In the genomic region with DNA sequence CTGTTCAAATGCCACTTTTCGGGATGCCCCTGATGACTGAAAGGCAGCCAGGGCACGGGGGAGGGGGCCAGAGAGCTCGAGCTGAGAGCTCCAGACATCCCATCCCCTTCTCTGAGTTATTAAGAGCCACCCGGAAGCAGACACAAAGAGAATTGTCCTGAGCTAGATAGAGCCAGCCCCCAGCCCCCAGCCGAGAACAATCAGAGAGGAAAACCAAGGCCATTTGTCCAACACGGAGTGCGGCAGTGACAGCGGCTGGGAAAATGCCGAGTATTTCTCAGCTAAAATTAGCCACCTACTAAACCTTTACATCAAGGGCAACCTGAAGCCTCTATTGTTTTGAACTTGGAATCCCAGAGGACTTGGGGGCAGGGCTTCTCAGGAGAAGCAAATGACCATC, we compare ENCODE assay signal across 17 cellular contexts. TPM values are rescaled to one million over a fixed set of nuclear protein-coding genes. Genes with fewer than 3 reads are reported as not detected.
DNase-seq lines count a peak whose midpoint lies in the region; ATAC-seq, FAIRE-seq and TF ChIP-seq lines count a peak whose summit lies in the region.
"Had no signal": no experiment of that assay in that cellular context is flagged by ENCODE, and none has a peak within 500 bp of the region (broad histone marks: within the 10 kb centered on the region; RNA-seq: fewer than 3 reads in every experiment).

No MANE protein-coding gene starts in this region.

- peak in 3 of 4 donors; percentile 4 to 54 (median 9) for ATAC-seq in heart left ventricle
- no peak for ATAC-seq in natural killer cell treated with Interleukin-12 subunit alpha and Interleukin-12 subunit beta and Interleukin-15 and Interleukin-18, amount 100 ng/mL, for 72 hours
- ATAC-seq: left lung had no signal

- H3K27ac Mint-ChIP-seq in activated T-helper 1 cell treated with anti-CD3 and anti-CD28 coated beads, Interleukin-12 subunit alpha, Interleukin-12 subunit beta, Interleukin-2, Interleukin-4 antibody, amounts not matched to agents 30 ng/mL and 10 ng/mL and 1 ng/mL, durations not matched to agents 14 hours and 24 hours and 36 hours = no peak overlapping the region
- H3K27ac Mint-ChIP-seq in natural killer cell treated with Interleukin-12 subunit alpha and Interleukin-12 subunit beta and Interleukin-15 and Interleukin-18, amount 100 ng/mL, for 72 hours = no peak overlapping the region

- H3K27me3 ChIP-seq in BE2C (no peaks in the 10 kb centered on the region), heart left ventricle (no peaks in the 10 kb centered on the region)
- H3K27me3 ChIP-seq: left lung had no signal

- peak; percentile 62 for DNase-seq in BE2C
- no peak for DNase-seq in RWPE1 (ENCODE audit: low spot score)
- peak; percentile 39 to 79 (median 75) for DNase-seq in heart left ventricle
- DNase-seq in nucleus accumbens (lab: John Stamatoyannopoulos, UW) = peak in 38 of 56 donors; percentile 10 to 76 (median 43)
- no peak for DNase-seq in RCC 7860 (ENCODE audit: low spot score)
- no peak for DNase-seq in activated T-helper 1 cell treated with anti-CD3 and anti-CD28 coated beads, Interleukin-12 subunit alpha, Interleukin-12 subunit beta, Interleukin-2, Interleukin-4 antibody, amounts not matched to agents 30 ng/mL and 10 ng/mL and 1 ng/mL, durations not matched to agents 14 hours and 24 hours and 36 hours (ENCODE audit: low spot score)
- no peak for DNase-seq in natural killer cell treated with Interleukin-12 subunit alpha and Interleukin-12 subunit beta and Interleukin-15 and Interleukin-18, amount 100 ng/mL, for 72 hours (ENCODE audit: low spot score)
- DNase-seq in HuH-7.5 (ENCODE audit: low spot score) = no peak
- DNase-seq: activated CD4-positive, CD25-positive, alpha-beta regulatory T cell treated with anti-CD3 and anti-CD28 coated beads, Interleukin-2, amount 50 U/mL, for 72 hours; activated T-cell treated with anti-CD3 and anti-CD28 coated beads, Interleukin-2, amount 50 U/mL, for 1 hour; AML-193; effector CD8-positive, alpha-beta T cell; NCI-H2171; OCI-M1; stimulated activated CD8-positive, alpha-beta memory T cell treated with anti-CD3 and anti-CD28 coated beads, Interleukin-4, amount 100 ng/mL, for 48 hours; T-helper 1 cell had no signal

- H3K4me1 ChIP-seq in BE2C = peaks cover 89% of the 10 kb centered on the region
- peaks cover 12 to 100% (median 84%) of the 10 kb centered on the region in 12 donors for H3K4me1 ChIP-seq in heart left ventricle

- no peaks in the 10 kb centered on the region for H3K9me3 Mint-ChIP-seq in activated T-helper 1 cell treated with anti-CD3 and anti-CD28 coated beads, Interleukin-12 subunit alpha, Interleukin-12 subunit beta, Interleukin-2, Interleukin-4 antibody, amounts not matched to agents 30 ng/mL and 10 ng/mL and 1 ng/mL, durations not matched to agents 14 hours and 24 hours and 36 hours
- H3K9me3 Mint-ChIP-seq in natural killer cell treated with Interleukin-12 subunit alpha and Interleukin-12 subunit beta and Interleukin-15 and Interleukin-18, amount 100 ng/mL, for 72 hours = no peaks in the 10 kb centered on the region

- 27 to 38% (median 31%) methylated on average over 7 to 9 of the region's 9 CpGs for WGBS in heart left ventricle, 4 donors

- H3K4me3 ChIP-seq in BE2C (ENCODE audit: low read depth, low read length) (no peak overlapping the region), heart left ventricle (no peak overlapping the region)
- H3K4me3 ChIP-seq: left lung had no signal

- H3K36me3 ChIP-seq in BE2C (peaks cover 24% of the 10 kb centered on the region), heart left ventricle (no peaks in the 10 kb centered on the region)
- H3K36me3 ChIP-seq: left lung had no signal

- no peaks in the 10 kb centered on the region for H3K9me3 ChIP-seq in BE2C
- H3K9me3 ChIP-seq in heart left ventricle = no peaks in the 10 kb centered on the region
- H3K9me3 ChIP-seq: left lung had no signal

- CTCF ChIA-PET in RWPE1 (lab: Yijun Ruan, JAX) = interaction anchor here (1.0 to 1.2 kb wide), 2 partner anchors 14 to 18 kb away, joined by 3 to 4 read pairs; no protein-coding TSS in a partner anchor

- no peak overlapping the region for H3K4me3 Mint-ChIP-seq in activated T-helper 1 cell treated with anti-CD3 and anti-CD28 coated beads, Interleukin-12 subunit alpha, Interleukin-12 subunit beta, Interleukin-2, Interleukin-4 antibody, amounts not matched to agents 30 ng/mL and 10 ng/mL and 1 ng/mL, durations not matched to agents 14 hours and 24 hours and 36 hours
- no peak overlapping the region for H3K4me3 Mint-ChIP-seq in natural killer cell treated with Interleukin-12 subunit alpha and Interleukin-12 subunit beta and Interleukin-15 and Interleukin-18, amount 100 ng/mL, for 72 hours

- intact Hi-C loops in heart left ventricle (cut with DNase I) = loop anchor here in 4 of 10 donors (5.0 to 10.0 kb wide), 3 partner anchors 51 to 199 kb away; a partner anchor contains a TSS
- intact Hi-C loops in activated T-helper 1 cell treated with anti-CD3 and anti-CD28 coated beads, Interleukin-12 subunit alpha, Interleukin-12 subunit beta, Interleukin-2, Interleukin-4 antibody, amounts not matched to agents 30 ng/mL and 10 ng/mL and 1 ng/mL, durations not matched to agents 14 hours and 24 hours and 36 hours (cut with micrococcal nuclease) = no loop called here

- no peaks in the 10 kb centered on the region for H3K27me3 Mint-ChIP-seq in activated T-helper 1 cell treated with anti-CD3 and anti-CD28 coated beads, Interleukin-12 subunit alpha, Interleukin-12 subunit beta, Interleukin-2, Interleukin-4 antibody, amounts not matched to agents 30 ng/mL and 10 ng/mL and 1 ng/mL, durations not matched to agents 14 hours and 24 hours and 36 hours (ENCODE audit: insufficient read depth)
- peaks cover 0 to 2% of the 10 kb centered on the region in 2 donors for H3K27me3 Mint-ChIP-seq in natural killer cell treated with Interleukin-12 subunit alpha and Interleukin-12 subunit beta and Interleukin-15 and Interleukin-18, amount 100 ng/mL, for 72 hours

- TF ChIP-seq POLR2A in heart left ventricle (IDR thresholded peaks at IDR 0.05) = no peak

- no peaks in the 10 kb centered on the region for H3K36me3 Mint-ChIP-seq in activated T-helper 1 cell treated with anti-CD3 and anti-CD28 coated beads, Interleukin-12 subunit alpha, Interleukin-12 subunit beta, Interleukin-2, Interleukin-4 antibody, amounts not matched to agents 30 ng/mL and 10 ng/mL and 1 ng/mL, durations not matched to agents 14 hours and 24 hours and 36 hours (ENCODE audit: low read depth)
- H3K36me3 Mint-ChIP-seq in natural killer cell treated with Interleukin-12 subunit alpha and Interleukin-12 subunit beta and Interleukin-15 and Interleukin-18, amount 100 ng/mL, for 72 hours = no peaks in the 10 kb centered on the region

- H3K4me1 Mint-ChIP-seq in activated T-helper 1 cell treated with anti-CD3 and anti-CD28 coated beads, Interleukin-12 subunit alpha, Interleukin-12 subunit beta, Interleukin-2, Interleukin-4 antibody, amounts not matched to agents 30 ng/mL and 10 ng/mL and 1 ng/mL, durations not matched to agents 14 hours and 24 hours and 36 hours (ENCODE audit: low read depth) = no peaks in the 10 kb centered on the region
- H3K4me1 Mint-ChIP-seq in natural killer cell treated with Interleukin-12 subunit alpha and Interleukin-12 subunit beta and Interleukin-15 and Interleukin-18, amount 100 ng/mL, for 72 hours (ENCODE audit: low read depth in 2 of 2) = no peaks in the 10 kb centered on the region

- FAIRE-seq in RCC 7860 (lab: Jason Lieb, UNC) = no peak

- TF ChIP-seq CTCF in BE2C (IDR thresholded peaks at IDR 0.05; ENCODE audit: low read depth, low read length) = no peak
- TF ChIP-seq CTCF in RWPE1 (conservative IDR thresholded peaks at IDR 0.05; ENCODE audit: low read depth) = no peak
- no peak for TF ChIP-seq CTCF in heart left ventricle (IDR thresholded peaks at IDR 0.05)

- H3K27ac ChIP-seq in RWPE1 (peak overlapping the region; percentile 99), heart left ventricle (peak overlapping the region in 11 of 12 donors; percentile 67 to 90 (median 80))
- H3K27ac ChIP-seq: left lung had no signal

- POLR2A ChIA-PET in RWPE1 (lab: Yijun Ruan, JAX; ENCODE audit: low non-redundant PET) = interaction anchor here (1.2 kb wide), 1 partner anchor 51 kb away, joined by 4 read pairs; a partner anchor contains a TSS

RNA-seq across cellular contexts. Expression of a gene that starts 51.0 kb away (rescaled TPM):
- 181 TPM for polyA plus RNA-seq in BE2C (2012; ENCODE audit: insufficient read depth, insufficient read length, low read depth)
- total RNA-seq in heart left ventricle = 10 to 100 TPM in 6 of 9 donors, 1 to 10 TPM in 3; 6.9 to 22.8 (median 10.9) TPM
- 1 to 10 TPM; 4.8 to 8.7 TPM for polyA plus RNA-seq in heart left ventricle
- 0.07 and 0.10 TPM in 2 replicates for total RNA-seq in activated T-helper 1 cell treated with anti-CD3 and anti-CD28 coated beads, Interleukin-12 subunit alpha, Interleukin-12 subunit beta, Interleukin-2, Interleukin-4 antibody, amounts not matched to agents 30 ng/mL and 10 ng/mL and 1 ng/mL, durations not matched to agents 14 hours and 24 hours and 36 hours
- under 1 TPM in 1 of 2 donors, not detected in 1; 0.08 TPM for total RNA-seq in natural killer cell treated with Interleukin-12 subunit alpha and Interleukin-12 subunit beta and Interleukin-15 and Interleukin-18, amount 100 ng/mL, for 72 hours

RNA-seq across cellular contexts. Expression of a gene that starts 55.7 kb away (rescaled TPM):
- 7.7 TPM for polyA plus RNA-seq in BE2C (2012; ENCODE audit: insufficient read depth, insufficient read length, low read depth)
- 1 to 10 TPM in 8 of 9 donors, under 1 TPM in 1; 0.76 to 6.2 (median 1.8) TPM for total RNA-seq in heart left ventricle
- 1 to 10 TPM; 1.2 TPM for polyA plus RNA-seq in heart left ventricle
- 6.6 and 6.8 TPM in 2 replicates for total RNA-seq in activated T-helper 1 cell treated with anti-CD3 and anti-CD28 coated beads, Interleukin-12 subunit alpha, Interleukin-12 subunit beta, Interleukin-2, Interleukin-4 antibody, amounts not matched to agents 30 ng/mL and 10 ng/mL and 1 ng/mL, durations not matched to agents 14 hours and 24 hours and 36 hours
- 1 to 10 TPM; 3.4 to 3.6 TPM for total RNA-seq in natural killer cell treated with Interleukin-12 subunit alpha and Interleukin-12 subunit beta and Interleukin-15 and Interleukin-18, amount 100 ng/mL, for 72 hours

Comparison
In these comparisons a context has a peak if more than half of its experiments do, and no peak if none do; other contexts are left out.
1. DNase-seq: peak in BE2C (single experiment), heart left ventricle (5 of 5) and nucleus accumbens (38 of 56); none in RWPE1 (single experiment), RCC 7860 (single experiment), activated T-helper 1 cell treated with anti-CD3 and anti-CD28 coated beads, Interleukin-12 subunit alpha, Interleukin-12 subunit beta, Interleukin-2, Interleukin-4 antibody, amounts not matched to agents 30 ng/mL and 10 ng/mL and 1 ng/mL, durations not matched to agents 14 hours and 24 hours and 36 hours (single experiment), natural killer cell treated with Interleukin-12 subunit alpha and Interleukin-12 subunit beta and Interleukin-15 and Interleukin-18, amount 100 ng/mL, for 72 hours (single experiment) and HuH-7.5 (single experiment).
2. ATAC-seq: peak in heart left ventricle (3 of 4); none in natural killer cell treated with Interleukin-12 subunit alpha and Interleukin-12 subunit beta and Interleukin-15 and Interleukin-18, amount 100 ng/mL, for 72 hours (0 of 2).